ENCODE assay signal across 1 cellular context in the genomic region with DNA sequence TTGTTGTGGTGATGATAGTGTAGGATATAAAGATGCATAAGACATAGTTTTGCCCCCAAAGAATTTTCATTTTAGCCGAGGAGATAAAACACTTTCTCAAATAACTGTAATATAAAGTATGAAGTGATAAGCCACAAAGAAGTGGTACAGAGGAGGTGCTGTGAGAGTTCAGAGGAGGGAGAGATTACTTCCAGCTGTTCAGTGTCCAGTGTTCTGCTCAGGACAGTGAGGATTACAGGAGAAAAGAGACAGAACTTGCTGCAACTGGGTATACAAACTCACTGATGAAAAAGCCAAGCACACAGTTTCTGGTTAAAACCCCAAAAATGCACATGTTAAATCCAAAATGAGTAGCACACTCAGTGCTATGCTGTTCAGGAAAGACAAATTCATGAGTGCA.
TF ChIP-seq lines count a peak whose summit lies in the region.

No MANE protein-coding gene starts in this region.

TF ChIP-seq in GM23338, 12 proteins besides CTCF, POLR2A, EP300 and RAD21 (continued from another document):
- TF ChIP-seq NANOG (IDR thresholded peaks at IDR 0.05; ENCODE audit: borderline replicate concordance) (no peak), JUNB (IDR thresholded peaks at IDR 0.05; ENCODE audit: unreplicated experiment) (no peak)
